In the genomic region with DNA sequence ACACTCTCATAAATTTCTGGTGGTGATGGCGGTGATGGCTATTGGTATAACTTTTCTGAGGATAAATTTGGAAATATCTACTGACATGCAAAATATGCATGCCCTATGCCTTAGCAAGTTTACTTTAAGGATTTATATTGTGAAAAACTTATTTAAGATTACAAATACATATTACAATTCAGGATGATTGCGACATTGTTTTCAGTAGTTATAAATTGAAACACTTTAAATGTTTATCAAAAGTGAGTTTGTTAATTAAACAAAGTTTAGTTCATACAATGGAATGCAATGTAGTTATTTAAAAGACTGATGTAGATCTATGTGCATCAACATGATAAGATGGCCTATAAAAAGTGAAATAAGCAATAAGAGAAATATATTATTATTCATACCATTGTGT, we compare ENCODE assay signal across 7 cellular contexts.
"Had no signal": no experiment of that assay in that cellular context is flagged by ENCODE, and none has a peak within 500 bp of the region (broad histone marks: within the 10 kb centered on the region; RNA-seq: fewer than 3 reads in every experiment).

No MANE protein-coding gene starts in this region.

- H3K9me3 ChIP-seq: HAP-1 had no signal

- H3K27ac ChIP-seq: GM23248, HL-60 had no signal

- DNase-seq: GM23248, GOT3, H7, HFFc6 had no signal

- H3K4me3 ChIP-seq: GM23248, HAP-1 had no signal

- ATAC-seq: HCT116 had no signal

- H3K36me3 ChIP-seq: HAP-1 had no signal

- H2AFZ ChIP-seq: GM23248 had no signal

- H3K9ac ChIP-seq: GM23248 had no signal
